In genomic region chr10:33010132-33011037, GRCh38 we compare ENCODE assay signal across 8 cellular contexts. TPM values are rescaled to one million over a fixed set of nuclear protein-coding genes. Genes with fewer than 3 reads are reported as not detected.
DNase-seq lines count a peak whose midpoint lies in the region; ATAC-seq, FAIRE-seq and TF ChIP-seq lines count a peak whose summit lies in the region.

No MANE protein-coding gene starts in this region.

- H3K36me3 Mint-ChIP-seq in CD8-positive, alpha-beta T cell, result no peaks in the 10 kb centered on the region
- no peaks in the 10 kb centered on the region for H3K36me3 Mint-ChIP-seq in activated B cell treated with CpG ODN at 0.5 μM for 24 hours (ENCODE audit: low read depth)
- H3K36me3 Mint-ChIP-seq in CD14-positive monocyte, result no peaks in the 10 kb centered on the region

- peaks cover 32% of the 10 kb centered on the region for H3K4me1 Mint-ChIP-seq in CD8-positive, alpha-beta T cell (ENCODE audit: low read depth)
- peaks cover 36% of the 10 kb centered on the region for H3K4me1 Mint-ChIP-seq in activated B cell treated with CpG ODN at 0.5 μM for 24 hours
- H3K4me1 Mint-ChIP-seq in CD14-positive monocyte, result peaks cover 24% of the 10 kb centered on the region

- peak in 3 of 7 experiments; percentile 8 to 44 (median 30) for DNase-seq in CD8-positive, alpha-beta T cell
- DNase-seq in HTR-8/SVneo (ENCODE audit: insufficient read length, low spot score) (peak; percentile 71), activated B cell treated with CpG ODN at 0.5 μM for 24 hours (no peak), islet precursor cell (peak; percentile 97), CD14-positive monocyte (ENCODE audit: low spot score) (no peak), globus pallidus (ENCODE audit: low spot score) (no peak), omental fat pad (ENCODE audit: low spot score) (no peak)

- H3K4me3 ChIP-seq in CD8-positive, alpha-beta T cell (ENCODE audit: low read depth, low read length), result no peak overlapping the region

- no peak overlapping the region for H3K27ac ChIP-seq in CD8-positive, alpha-beta T cell (ENCODE audit: low read depth, low read length)

- no peaks in the 10 kb centered on the region for H3K27me3 ChIP-seq in CD8-positive, alpha-beta T cell (ENCODE audit: insufficient read depth, low read length)

- intact Hi-C loops in CD8-positive, alpha-beta T cell (cut with DNase I, micrococcal nuclease), result no loop called here
- intact Hi-C loops in activated B cell treated with CpG ODN at 0.5 μM for 24 hours (cut with micrococcal nuclease), result no loop called here
- intact Hi-C loops in CD14-positive monocyte (cut with micrococcal nuclease), result loop anchor here in 1 of 2 donors (5.0 kb wide), 1 partner anchor 213 kb away; no protein-coding TSS in a partner anchor

- H3K36me3 ChIP-seq in CD8-positive, alpha-beta T cell (ENCODE audit: insufficient read depth, low read length), result no peaks in the 10 kb centered on the region

- H3K4me3 Mint-ChIP-seq in CD8-positive, alpha-beta T cell, result peak overlapping the region; percentile 43
- H3K4me3 Mint-ChIP-seq in activated B cell treated with CpG ODN at 0.5 μM for 24 hours (no peak overlapping the region), CD14-positive monocyte (no peak overlapping the region)

- CTCF ChIA-PET in CD8-positive, alpha-beta T cell (lab: Charles Lee), result interaction anchor here (0.7 to 4.6 kb wide), 11 partner anchors 9 to 820 kb away, joined by 3 to 22 read pairs (median 8); no protein-coding TSS in a partner anchor
- CTCF ChIA-PET in activated B cell treated with CpG ODN at 0.5 μM for 24 hours (lab: Charles Lee), result interaction anchor here (1.6 to 3.5 kb wide), 7 partner anchors 22 to 225 kb away, joined by 3 to 34 read pairs (median 11); no protein-coding TSS in a partner anchor

- peak overlapping the region; percentile 86 for H3K27ac Mint-ChIP-seq in CD8-positive, alpha-beta T cell
- H3K27ac Mint-ChIP-seq in activated B cell treated with CpG ODN at 0.5 μM for 24 hours, result peak overlapping the region; percentile 31
- no peak overlapping the region for H3K27ac Mint-ChIP-seq in CD14-positive monocyte

- POLR2A ChIA-PET in CD8-positive, alpha-beta T cell (lab: Charles Lee), result interaction anchor here (0.9 to 1.7 kb wide), 2 partner anchors 13 to 632 kb away, joined by 3 to 8 read pairs; no protein-coding TSS in a partner anchor
- POLR2A ChIA-PET in activated B cell treated with CpG ODN at 0.5 μM for 24 hours (lab: Charles Lee), result interaction anchor here (0.6 kb wide), 1 partner anchor 124 kb away, joined by 3 read pairs; no protein-coding TSS in a partner anchor

- no peak for TF ChIP-seq CTCF in CD8-positive, alpha-beta T cell (IDR thresholded peaks at IDR 0.05)
- TF ChIP-seq CTCF in activated B cell treated with CpG ODN at 0.5 μM for 24 hours (IDR thresholded peaks at IDR 0.05) (no peak), CD14-positive monocyte (IDR thresholded peaks at IDR 0.05) (no peak), omental fat pad (IDR thresholded peaks at IDR 0.05) (no peak)

- H3K9me3 Mint-ChIP-seq in CD8-positive, alpha-beta T cell, result no peaks in the 10 kb centered on the region
- no peaks in the 10 kb centered on the region for H3K9me3 Mint-ChIP-seq in activated B cell treated with CpG ODN at 0.5 μM for 24 hours
- H3K9me3 Mint-ChIP-seq in CD14-positive monocyte, result no peaks in the 10 kb centered on the region

- peak; percentile 4 for FAIRE-seq in HTR-8/SVneo (lab: Jason Lieb, UNC)

- peaks cover 9% of the 10 kb centered on the region for H3K4me1 ChIP-seq in CD8-positive, alpha-beta T cell (ENCODE audit: insufficient read depth, low read length)

- H3K9me3 ChIP-seq in CD8-positive, alpha-beta T cell (ENCODE audit: low read length), result no peaks in the 10 kb centered on the region

- peaks cover 12% of the 10 kb centered on the region for H3K27me3 Mint-ChIP-seq in CD8-positive, alpha-beta T cell (ENCODE audit: low read depth)
- H3K27me3 Mint-ChIP-seq in activated B cell treated with CpG ODN at 0.5 μM for 24 hours (peaks cover 6% of the 10 kb centered on the region), CD14-positive monocyte (ENCODE audit: low read depth in 3 of 3) (peaks cover 0 to 22% (median 4%) of the 10 kb centered on the region in 3 donors)

- ATAC-seq in CD8-positive, alpha-beta T cell, result peak; percentile 50
- no peak for ATAC-seq in activated B cell treated with CpG ODN at 0.5 μM for 24 hours (ENCODE audit: low read depth)
- no peak for ATAC-seq in HG03469 (IDR thresholded peaks at IDR 0.05; ENCODE audit: unreplicated experiment)
- ATAC-seq in omental fat pad (ENCODE audit: low FRiP score), result no peak

RNA-seq across cellular contexts. Expression of gene ITGB1, which starts 52.4 kb away (rescaled TPM):
- total RNA-seq in CD8-positive, alpha-beta T cell, result 10 to 100 TPM; 34.2 to 34.5 TPM
- total RNA-seq in activated B cell treated with CpG ODN at 0.5 μM for 24 hours (80.3 and 87.4 TPM in 2 replicates), omental fat pad (100 to 1,000 TPM; 527 to 873 (median 677) TPM)
- polyA plus RNA-seq in CD14-positive monocyte, result 100 to 1,000 TPM; 127 to 157 TPM

Comparison
In these comparisons a context has a peak if more than half of its experiments do, and no peak if none do; other contexts are left out.
1. DNase-seq: peak in HTR-8/SVneo (single experiment) and islet precursor cell (single experiment); none in activated B cell treated with CpG ODN at 0.5 μM for 24 hours (single experiment), CD14-positive monocyte (single experiment), globus pallidus (single experiment) and omental fat pad (single experiment).
2. H3K27ac Mint-ChIP-seq: peak in CD8-positive, alpha-beta T cell (single experiment) and activated B cell treated with CpG ODN at 0.5 μM for 24 hours (single experiment); none in CD14-positive monocyte (0 of 7).